Comparison of ENCODE assay signal across 11 cellular contexts in genomic region chr12:6935551-6936377, GRCh38. TPM values are rescaled to one million over a fixed set of nuclear protein-coding genes. Genes with fewer than 3 reads are reported as not detected.
A peak's percentile ranks its signal among the peaks of the same experiment; 100 is the strongest.
DNase-seq lines count a peak whose midpoint lies in the region; ATAC-seq and TF ChIP-seq lines count a peak whose summit lies in the region.
"Had no signal": no experiment of that assay in that cellular context is flagged by ENCODE, and none has a peak within 500 bp of the region (broad histone marks: within the 10 kb centered on the region; RNA-seq: fewer than 3 reads in every experiment).

No MANE protein-coding gene starts in this region.

- peaks cover 14% of the 10 kb centered on the region for H3K36me3 ChIP-seq in GM06990 (ENCODE audit: control insufficient read depth, insufficient read depth, low read length)
- H3K36me3 ChIP-seq in Loucy (ENCODE audit: insufficient read depth, low read length) = peaks cover 23% of the 10 kb centered on the region; the same call in 1 of the 2 replicates
- no peaks in the 10 kb centered on the region for H3K36me3 ChIP-seq in colonic mucosa
- H3K36me3 ChIP-seq in psoas muscle (ENCODE audit: insufficient read depth in 1 of 2, low read depth in 1 of 2) = peaks cover 0 to 52% of the 10 kb centered on the region in 2 donors

- ATAC-seq in psoas muscle (no peak), HG02973 (IDR thresholded peaks at IDR 0.05; ENCODE audit: unreplicated experiment) (no peak)

- H3K27ac ChIP-seq in colonic mucosa (peak overlapping the region; percentile 3), psoas muscle (peak overlapping the region; percentile 66), coronary artery (peak overlapping the region in 1 of 2 donors; percentile 95)
- H3K27ac ChIP-seq: WERI-Rb-1 had no signal

- TF ChIP-seq CTCF in GM06990 (IDR thresholded peaks at IDR 0.05; ENCODE audit: insufficient read depth, low read length, poor library complexity, severe bottlenecking) = no peak
- TF ChIP-seq CTCF in Loucy (conservative IDR thresholded peaks at IDR 0.05; ENCODE audit: low read length) = no peak
- TF ChIP-seq CTCF in colonic mucosa (IDR thresholded peaks at IDR 0.05) = no peak
- TF ChIP-seq CTCF in psoas muscle (IDR thresholded peaks at IDR 0.05) = no peak
- TF ChIP-seq CTCF in coronary artery (IDR thresholded peaks at IDR 0.05) = no peak

- peak overlapping the region; percentile 84 for H3K4me2 ChIP-seq in Loucy (ENCODE audit: low read depth, low read length, poor library complexity, severe bottlenecking)

- peaks cover 4% of the 10 kb centered on the region for H4K20me1 ChIP-seq in Loucy (ENCODE audit: insufficient read depth, low read length, poor library complexity, severe bottlenecking)

- H3K4me3 ChIP-seq in GM06990 (replicated peaks; ENCODE audit: low read depth, low read length) = peak overlapping the region; percentile 90
- no peak overlapping the region for H3K4me3 ChIP-seq in Loucy (ENCODE audit: low read length, poor library complexity, severe bottlenecking)
- no peak overlapping the region for H3K4me3 ChIP-seq in colonic mucosa
- H3K4me3 ChIP-seq in psoas muscle = no peak overlapping the region
- no peak overlapping the region for H3K4me3 ChIP-seq in coronary artery
- H3K4me3 ChIP-seq: prostate gland had no signal

- H2AFZ ChIP-seq in Loucy (ENCODE audit: low read length) = no peak overlapping the region

- H3K79me2 ChIP-seq in Loucy (ENCODE audit: insufficient read depth, low read length) = peaks cover 50% of the 10 kb centered on the region

- WGBS in psoas muscle, 3 donors = 58 to 64% (median 62%) methylated on average over 16 of the region's 16 CpGs

- H3K9me2 ChIP-seq in Loucy (replicated peaks; ENCODE audit: low read depth, low read length) = no peaks in the 10 kb centered on the region

- H3K27me3 ChIP-seq in GM06990 (replicated peaks; ENCODE audit: control insufficient read depth, insufficient read depth, low read length) (no peaks in the 10 kb centered on the region), Loucy (ENCODE audit: insufficient read depth, low read length, poor library complexity, severe bottlenecking) (no peaks in the 10 kb centered on the region), colonic mucosa (no peaks in the 10 kb centered on the region), psoas muscle (ENCODE audit: insufficient read depth in 3 of 3, low read length in 2 of 3) (no peaks in the 10 kb centered on the region)

- peaks cover 18% of the 10 kb centered on the region for H3K4me1 ChIP-seq in Loucy (ENCODE audit: insufficient read depth, low read length, poor library complexity, severe bottlenecking)
- peaks cover 9% of the 10 kb centered on the region for H3K4me1 ChIP-seq in colonic mucosa
- peaks cover 32% of the 10 kb centered on the region for H3K4me1 ChIP-seq in psoas muscle

- intact Hi-C loops in colonic mucosa (cut with DNase I) = no loop called here
- intact Hi-C loops in psoas muscle (cut with DNase I) = loop anchor here in 1 of 2 donors (5.0 kb wide), 1 partner anchor 68 kb away; the partner anchor contains the start of gene TPI1

- no peak for DNase-seq in GM06990 (ENCODE audit: extremely low read depth, insufficient read length)
- DNase-seq in colonic mucosa = no peak
- peak in 1 of 2 donors; percentile 56 for DNase-seq in psoas muscle
- DNase-seq in 8988T = no peak
- DNase-seq in coronary artery (ENCODE audit: low spot score) = no peak
- DNase-seq in nucleus accumbens (lab: John Stamatoyannopoulos, UW) = no peak
- DNase-seq: NCI-H526 treated with DMSO at 0.1 percent for 48 hours, WERI-Rb-1 had no signal

- H3F3A ChIP-seq in Loucy (ENCODE audit: low read depth) = peaks cover 11% of the 10 kb centered on the region; the same call in 1 of the 2 replicates

- no peaks in the 10 kb centered on the region for H3K9me3 ChIP-seq in Loucy (ENCODE audit: insufficient read depth, low read depth, low read length)
- no peaks in the 10 kb centered on the region for H3K9me3 ChIP-seq in colonic mucosa
- no peaks in the 10 kb centered on the region for H3K9me3 ChIP-seq in psoas muscle
- H3K9me3 ChIP-seq: prostate gland had no signal

- H3K9ac ChIP-seq in Loucy (ENCODE audit: low read depth, low read length, poor library complexity, severe bottlenecking) (peak overlapping the region; percentile 96), colonic mucosa (ENCODE audit: low read depth in 2 of 2, low read length in 2 of 2) (no peak overlapping the region)

RNA-seq across cellular contexts. Expression of gene RNU7-1, which starts 7.9 kb away (rescaled TPM):
- total RNA-seq in colonic mucosa (not detected), psoas muscle (not detected)
- not detected for polyA plus RNA-seq in psoas muscle
- total RNA-seq: prostate gland had no signal

RNA-seq across cellular contexts. Expression of gene ATN1, which starts 8.0 kb away (rescaled TPM):
- total RNA-seq in colonic mucosa (100 to 1,000 TPM in 1 of 2 donors, 10 to 100 TPM in 1; 67.5 to 103 TPM), psoas muscle (10 to 100 TPM; 43.3 to 55.8 (median 50.9) TPM)
- 10 to 100 TPM; 24.9 to 46.0 (median 33.7) TPM for polyA plus RNA-seq in psoas muscle

RNA-seq across cellular contexts. Expression of gene C12orf57, which starts 8.1 kb away (rescaled TPM):
- total RNA-seq in colonic mucosa (100 to 1,000 TPM; 114 to 206 TPM), psoas muscle (100 to 1,000 TPM in 2 of 4 donors, 10 to 100 TPM in 2; 80.4 to 110 (median 95.6) TPM)
- 100 to 1,000 TPM; 223 to 269 (median 247) TPM for polyA plus RNA-seq in psoas muscle

RNA-seq across cellular contexts. Expression of gene PTPN6, which starts 15.4 kb away (rescaled TPM):
- total RNA-seq in colonic mucosa (10 to 100 TPM; 44.8 to 48.1 TPM), psoas muscle (1 to 10 TPM; 3.6 to 7.6 (median 4.6) TPM)
- 1 to 10 TPM; 1.3 to 2.6 (median 2.1) TPM for polyA plus RNA-seq in psoas muscle

RNA-seq across cellular contexts. Expression of gene ENO2, which starts 21.4 kb away (rescaled TPM):
- total RNA-seq in colonic mucosa (10 to 100 TPM in 1 of 2 donors, 1 to 10 TPM in 1; 7.6 to 15.7 TPM), psoas muscle (1 to 10 TPM; 2.0 to 4.6 (median 2.3) TPM)
- 1 to 10 TPM; 1.4 to 2.0 (median 1.8) TPM for polyA plus RNA-seq in psoas muscle
